Comparison of ENCODE assay signal across 1 cellular context in genomic region chr3:126620743-126621142, GRCh38.
TF ChIP-seq lines count a peak whose summit lies in the region.

No MANE protein-coding gene starts in this region.

TF ChIP-seq in GM23338, 12 proteins besides CTCF, POLR2A, EP300 and RAD21 (continued from another document):
- TF ChIP-seq REST (IDR thresholded peaks at IDR 0.05; ENCODE audit: unreplicated experiment) = no peak
- no peak for TF ChIP-seq STAT1 (IDR thresholded peaks at IDR 0.05; ENCODE audit: unreplicated experiment)
TF ChIP-seq in GM23338: peak in this region for 0.
